In genomic region chr5:15499528-15500325, GRCh38 we compare ENCODE assay signal across 8 cellular contexts. TPM values are rescaled to one million over a fixed set of nuclear protein-coding genes. Genes with fewer than 3 reads are reported as not detected.
DNase-seq lines count a peak whose midpoint lies in the region; ATAC-seq lines count a peak whose summit lies in the region.

FBXL7 (plus strand) TSS chr5:15500180.

- intact Hi-C loops in left ventricle myocardium superior (cut with micrococcal nuclease) (loop anchor here (10.0 kb wide), 1 partner anchor 295 kb away; no protein-coding TSS in a partner anchor), posterior vena cava (cut with DNase I) (loop anchor here in 1 of 2 donors (10.0 kb wide), 1 partner anchor 335 kb away; no protein-coding TSS in a partner anchor)

- ATAC-seq in HG03354 (IDR thresholded peaks at IDR 0.05; ENCODE audit: poor library complexity, severe bottlenecking, unreplicated experiment) (peak; percentile 69), left ventricle myocardium superior (peak; percentile 91), HG02885 (IDR thresholded peaks at IDR 0.05; ENCODE audit: poor library complexity, unreplicated experiment) (no peak)

- peak; percentile 48 for DNase-seq in COLO668 (lab: John Stamatoyannopoulos, UW; ENCODE audit: unreplicated experiment)
- DNase-seq in amniotic epithelial cell (ENCODE audit: low read depth): peak; percentile 72
- peak; percentile 92 for DNase-seq in left ventricle myocardium superior
- DNase-seq in posterior vena cava (ENCODE audit: low spot score): peak; percentile 93
- DNase-seq in NOMO-1 treated with DMSO at 0.1 percent for 48 hours (lab: John Stamatoyannopoulos, UW; ENCODE audit: unreplicated experiment): no peak
- no peak for DNase-seq in NCI-H2171 treated with DMSO at 0.1 percent for 48 hours (lab: John Stamatoyannopoulos, UW)

RNA-seq across cellular contexts. Expression of gene FBXL7, which starts in this region (rescaled TPM):
- 21.6 TPM for total RNA-seq in left ventricle myocardium superior
- 10 to 100 TPM; 22.1 to 29.9 TPM for total RNA-seq in posterior vena cava

Comparison
In these comparisons a context has a peak if more than half of its experiments do, and no peak if none do; other contexts are left out.
1. DNase-seq: peak in COLO668 (single experiment), amniotic epithelial cell (single experiment), left ventricle myocardium superior (single experiment) and posterior vena cava (single experiment); none in NOMO-1 treated with DMSO at 0.1 percent for 48 hours (single experiment) and NCI-H2171 treated with DMSO at 0.1 percent for 48 hours (single experiment).